Comparison of ENCODE assay signal across 26 cellular contexts in the genomic region with DNA sequence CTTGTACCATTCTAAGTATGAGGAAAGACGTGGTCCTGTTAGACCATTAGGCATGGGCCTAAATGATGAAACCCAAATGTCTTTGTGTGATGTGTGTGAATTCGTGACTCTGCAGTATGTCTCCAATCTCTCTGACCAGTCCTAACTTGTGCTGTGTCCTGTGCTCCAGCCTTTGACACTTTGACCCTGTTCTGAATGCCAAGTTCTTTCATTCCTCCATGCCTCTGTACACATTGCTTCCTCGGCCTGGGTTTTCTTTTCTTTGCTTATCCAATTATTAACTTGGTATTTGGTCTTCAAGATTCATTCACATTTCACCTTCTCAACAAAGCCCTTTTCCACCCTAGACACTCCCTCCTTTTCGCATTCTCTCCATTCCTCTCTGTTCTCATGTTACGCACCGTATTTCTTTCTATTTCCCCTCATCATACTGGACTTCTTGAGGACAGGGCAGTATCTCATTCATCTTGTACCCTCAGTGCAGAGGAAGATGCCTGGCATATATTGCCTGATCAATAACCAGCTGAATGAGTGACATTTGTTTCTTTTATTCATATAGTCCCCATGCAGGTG.
"Had no signal": no experiment of that assay in that cellular context is flagged by ENCODE, and none has a peak within 500 bp of the region (broad histone marks: within the 10 kb centered on the region; RNA-seq: fewer than 3 reads in every experiment).

No MANE protein-coding gene starts in this region.

- H3K9me3 ChIP-seq: SJCRH30, SK-N-SH had no signal

- H3K27ac ChIP-seq: brain microvascular endothelial cell, KMS-11, SJCRH30, WERI-Rb-1 had no signal

- H3K4me1 ChIP-seq: SJCRH30 had no signal

- H3K4me3 ChIP-seq: SJCRH30 had no signal

- ATAC-seq: activated CD4-positive, alpha-beta T cell treated with anti-CD3 and anti-CD28 coated beads for 36 hours; activated T-helper 17 cell treated with anti-CD3 and anti-CD28 coated beads, Interleukin-2, amount 50 U/mL, for 72 hours; Panc1 had no signal

- DNase-seq: activated CD4-positive, alpha-beta memory T cell treated with anti-CD3 and anti-CD28 coated beads, Interleukin-2, amount 10 ng/mL, durations not matched to agents 7 days and 5 days; activated CD4-positive, alpha-beta T cell treated with anti-CD3 and anti-CD28 coated beads for 36 hours; activated CD4-positive, alpha-beta T cell treated with anti-CD3 and anti-CD28 coated beads, Interleukin-2, amount 50 U/mL, for 1 hour; activated gamma-delta T cell; activated naive CD4-positive, alpha-beta T cell treated with anti-CD3 and anti-CD28 coated beads for 36 hours; activated T-cell treated with anti-CD3 and anti-CD28 coated beads for 4 hours; activated T-cell treated with anti-CD3 and anti-CD28 coated beads, Interleukin-2, amount 50 U/mL, for 48 hours; brain microvascular endothelial cell; NCI-H1092; NCI-H1417; NCI-H1694 treated with DMSO at 0.1 percent for 48 hours; NCI-H2029 treated with DMSO at 0.1 percent for 48 hours; NCI-H345; NCI-H510A treated with DMSO at 0.1 percent for 48 hours; NCI-H69; NK-92 treated with Interleukin-12 subunit alpha and Interleukin-12 subunit beta, amount 100 ng/mL, for 24 hours; OCI-M1; Right ventricle myocardium superior; RPMI8226; SJCRH30; SK-N-SH; T-helper 1 cell; WERI-Rb-1 had no signal

- H3K4me2 ChIP-seq: KMS-11, SK-N-SH had no signal
